ENCODE assay signal across 8 cellular contexts in the genomic region with DNA sequence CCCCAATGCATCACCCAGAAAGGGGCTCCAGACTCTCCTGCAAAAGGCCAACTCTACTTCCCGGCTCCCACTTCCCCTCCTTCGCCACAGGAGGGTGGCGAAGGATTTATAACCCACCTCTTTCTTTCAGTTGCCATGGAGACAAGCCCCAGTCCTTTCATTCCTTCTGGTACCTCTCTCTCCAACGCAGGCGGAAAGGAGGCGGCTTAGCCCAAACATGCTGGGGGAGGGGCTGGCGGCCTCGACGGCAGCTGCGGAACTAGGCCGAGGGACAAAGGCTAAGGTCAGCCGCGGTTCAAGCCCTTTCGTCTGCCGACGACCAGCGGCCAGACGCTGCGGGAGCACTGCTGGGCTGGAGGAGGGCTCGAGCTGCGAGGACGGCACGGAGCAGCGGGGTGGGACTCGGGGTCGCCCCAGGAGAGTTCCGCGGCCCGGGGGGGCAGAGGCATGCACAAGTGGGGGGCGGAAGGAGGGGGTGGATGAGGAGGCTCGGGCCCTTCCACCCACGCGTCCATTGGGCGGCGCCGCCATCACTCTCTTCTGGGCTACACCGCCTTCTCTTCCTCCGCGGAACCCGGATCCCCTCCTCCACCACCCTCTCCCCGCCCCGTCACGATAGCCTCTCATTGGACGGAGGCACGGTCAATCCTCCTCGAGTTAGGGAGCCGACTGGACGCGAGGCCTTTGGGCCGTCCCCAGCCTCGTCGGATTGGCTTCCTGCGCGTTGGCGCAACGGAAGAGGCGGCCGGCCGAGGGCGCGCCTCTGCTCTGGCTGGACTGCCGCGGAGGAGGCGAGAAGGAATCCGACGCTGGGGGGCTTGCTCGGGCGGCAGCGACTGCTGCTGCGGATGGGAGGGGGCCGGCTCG. TPM values are rescaled to one million over a fixed set of nuclear protein-coding genes. Genes with fewer than 3 reads are reported as not detected.
DNase-seq lines count a peak whose midpoint lies in the region; ATAC-seq, FAIRE-seq and TF ChIP-seq lines count a peak whose summit lies in the region.

Gene PANK2, plus strand, starts transcription at position 766 of the 867 bp plus-strand sequence.

- CTCF ChIA-PET in T-cell (lab: Charles Lee), result no interaction called here

- H3K4me1 ChIP-seq in cardiac muscle cell (ENCODE audit: low read depth) (peaks cover 20% of the 10 kb centered on the region), trophoblast cell (ENCODE audit: control insufficient read depth in 1 of 2, insufficient read depth in 2 of 2, low read length in 2 of 2) (peaks cover 12 to 16% of the 10 kb centered on the region in 2 experiments), transverse colon (peaks cover 19 to 47% (median 37%) of the 10 kb centered on the region in 4 donors)

- no peak within 1 kb of the TSS for H2BK12ac ChIP-seq in trophoblast cell (ENCODE audit: low read length)

- intact Hi-C loops in transverse colon (cut with DNase I; ENCODE audit: low total_unique reads), result no loop called here

- no peaks in the 10 kb centered on the region for H3K27me3 Mint-ChIP-seq in T-cell

- no peaks in the 10 kb centered on the region for H3K36me3 ChIP-seq in cardiac muscle cell
- H3K36me3 ChIP-seq in trophoblast cell (ENCODE audit: control insufficient read depth in 1 of 2, insufficient read depth in 2 of 2, low read length in 2 of 2), result peaks cover 2% of the 10 kb centered on the region in 2 experiments
- H3K36me3 ChIP-seq in transverse colon, result no peaks in the 10 kb centered on the region

- peak; percentile 94 for ATAC-seq in HG02852 (IDR thresholded peaks at IDR 0.05; ENCODE audit: unreplicated experiment)
- peak; percentile 95 to 96 (median 96) for ATAC-seq in T-cell (replicated peaks in 1 of 4)

- H3K36me3 Mint-ChIP-seq in T-cell, result peaks cover 18% of the 10 kb centered on the region

- H3K4me1 Mint-ChIP-seq in T-cell, result peaks cover 51 to 58% (median 54%) of the 10 kb centered on the region in 3 donors

- H3K4me2 ChIP-seq in trophoblast cell (ENCODE audit: low read length), result peak within 1 kb of the TSS; percentile 70

- peak; percentile 98 for FAIRE-seq in GM12892 (lab: Jason Lieb, UNC)

- no peaks in the 10 kb centered on the region for H3K27me3 ChIP-seq in cardiac muscle cell
- no peaks in the 10 kb centered on the region for H3K27me3 ChIP-seq in trophoblast cell (ENCODE audit: insufficient read depth, low read length)
- H3K27me3 ChIP-seq in transverse colon, result no peaks in the 10 kb centered on the region

- 0 to 1% (median 0%) methylated on average over 53 to 72 of the region's 72 CpGs for WGBS in adipose tissue, 3 donors
- no CpG with 5 or more reads among the region's 72 CpGs for WGBS in trophoblast cell (ENCODE audit: extremely low coverage, insufficient coverage, insufficient read length)
- 1% methylated on average over 60 of the region's 72 CpGs; no CpG with 5 or more reads in 1 of the 2 donors for WGBS in transverse colon (ENCODE audit: low coverage in 1 of 2), 2 donors

- POLR2A ChIA-PET in T-cell (lab: Charles Lee), result no interaction called here

- no peak within 1 kb of the TSS for H3K23ac ChIP-seq in trophoblast cell (ENCODE audit: low read length)

- H3K79me1 ChIP-seq in trophoblast cell (ENCODE audit: low read length), result peaks cover 12% of the 10 kb centered on the region

- peak within 1 kb of the TSS; percentile 98 for H4K8ac ChIP-seq in trophoblast cell (ENCODE audit: low read depth, low read length)

- peak; percentile 55 for TF ChIP-seq CTCF in cardiac muscle cell (IDR thresholded peaks at IDR 0.05; ENCODE audit: low read depth, low read length)
- peak; percentile 40 to 75 (median 48) for TF ChIP-seq CTCF in transverse colon (IDR thresholded peaks at IDR 0.05)

- TF ChIP-seq POLR2A in GM12892 (IDR thresholded peaks at IDR 0.05; ENCODE audit: low read depth, low read length) (peak; percentile 92), transverse colon (IDR thresholded peaks at IDR 0.05) (peak; percentile 90)

- TF ChIP-seq EP300 in transverse colon (IDR thresholded peaks at IDR 0.05; ENCODE audit: low read depth), result no peak

- peak within 1 kb of the TSS; percentile 98 for H3K4ac ChIP-seq in trophoblast cell (ENCODE audit: low read depth, low read length)

- H3K14ac ChIP-seq in trophoblast cell (ENCODE audit: low read length), result peak within 1 kb of the TSS; percentile 95

- H2AK5ac ChIP-seq in trophoblast cell (ENCODE audit: low read length), result peak within 1 kb of the TSS; percentile 89

- DNase-seq in GM12892 (ENCODE audit: insufficient read length) (peak; percentile 98), NCI-H1436 treated with DMSO at 0.1 percent for 48 hours (lab: John Stamatoyannopoulos, UW) (peak; percentile 87), T-cell (peak; percentile 92 to 99 (median 96)), cardiac muscle cell (ENCODE audit: low read depth in 1 of 2, low spot score in 1 of 2) (peak; percentile 99 to 100), trophoblast cell (peak; percentile 98 to 99), transverse colon (peak; percentile 99)

- peak within 1 kb of the TSS; percentile 97 to 99 for H3K27ac Mint-ChIP-seq in T-cell

- H3K4me3 ChIP-seq in cardiac muscle cell (peak within 1 kb of the TSS; percentile 89), trophoblast cell (ENCODE audit: low read depth, low read length) (peak within 1 kb of the TSS; percentile 99), transverse colon (peak within 1 kb of the TSS; percentile 87 to 100 (median 96))

- in situ Hi-C loops in transverse colon (cut with MboI; ENCODE audit: low pct_ligation_motif_present in 1 of 4, low pct_unique_long_range_greater_than_20kb in 1 of 4, low sequenced_read_pairs in 3 of 4), result loop anchor here in 3 of 4 donors (10.0 to 25.0 kb wide), 2 partner anchors 126 to 198 kb away; partner anchors contain the start of gene RNF24 (in 1 of the 3)

- peak within 1 kb of the TSS; percentile 97 for H4K12ac ChIP-seq in trophoblast cell (ENCODE audit: low read depth, low read length)

- H3K79me2 ChIP-seq in trophoblast cell (ENCODE audit: control insufficient read depth, insufficient read depth, low read length, poor library complexity), result peaks cover 31% of the 10 kb centered on the region

- no peaks in the 10 kb centered on the region for H3K9me3 ChIP-seq in cardiac muscle cell (ENCODE audit: low read depth)
- no peaks in the 10 kb centered on the region for H3K9me3 ChIP-seq in trophoblast cell (ENCODE audit: insufficient read depth, low read depth, low read length)
- H3K9me3 ChIP-seq in transverse colon, result no peaks in the 10 kb centered on the region

- peak within 1 kb of the TSS; percentile 98 to 99 (median 99) for H3K4me3 Mint-ChIP-seq in T-cell

- H3K9ac ChIP-seq in trophoblast cell (ENCODE audit: low read length), result peak within 1 kb of the TSS; percentile 97

- H2BK5ac ChIP-seq in trophoblast cell (ENCODE audit: low read depth, low read length, poor library complexity), result peak within 1 kb of the TSS; percentile 94

- H4K91ac ChIP-seq in trophoblast cell (ENCODE audit: low read depth, low read length), result peak within 1 kb of the TSS; percentile 99

- H3K27ac ChIP-seq in adipose tissue (ENCODE audit: low read depth, low read length) (peak within 1 kb of the TSS; percentile 62), cardiac muscle cell (peak within 1 kb of the TSS; percentile 89), trophoblast cell (ENCODE audit: low read depth, low read length) (peak within 1 kb of the TSS; percentile 87), transverse colon (peak within 1 kb of the TSS; percentile 93 to 100 (median 98))

- H3K18ac ChIP-seq in trophoblast cell (ENCODE audit: low read length), result peak within 1 kb of the TSS; percentile 94

- H2AFZ ChIP-seq in trophoblast cell (ENCODE audit: insufficient read depth, low read length, poor library complexity), result peak within 1 kb of the TSS; percentile 88

- no peaks in the 10 kb centered on the region for H3K9me3 Mint-ChIP-seq in T-cell

- peak within 1 kb of the TSS; percentile 94 for H2BK120ac ChIP-seq in trophoblast cell (ENCODE audit: insufficient read depth, low read length, poor library complexity)

RNA-seq across cellular contexts. Expression of gene PANK2, which starts in this region (rescaled TPM):
- polyA plus RNA-seq in GM12892 (2012; ENCODE audit: missing spikeins), result 27.8 TPM
- total RNA-seq in T-cell (10 to 100 TPM; 45.0 to 67.0 (median 63.6) TPM), cardiac muscle cell (29.2 and 33.4 TPM in 2 replicates), transverse colon (10 to 100 TPM; 22.9 to 48.7 (median 38.2) TPM)
- polyA plus RNA-seq in adipose tissue (10 to 100 TPM; 11.8 to 28.5 (median 22.9) TPM), cardiac muscle cell (21.0 and 24.1 TPM in 2 replicates)
- 18.9 and 19.4 TPM in 2 replicates for polyA plus RNA-seq in trophoblast cell (2013)

Comparison
In these comparisons a context has a peak if more than half of its experiments do, and no peak if none do; other contexts are left out.
1. Peak in every context shown above with its lines: DNase-seq, ATAC-seq, H3K4me3 ChIP-seq and H3K27ac ChIP-seq.